ENCODE assay signal across 10 cellular contexts in genomic region chr1:230112131-230112701, GRCh38.
DNase-seq lines count a peak whose midpoint lies in the region; ATAC-seq lines count a peak whose summit lies in the region.
"Had no signal": no experiment of that assay in that cellular context is flagged by ENCODE, and none has a peak within 500 bp of the region (broad histone marks: within the 10 kb centered on the region; RNA-seq: fewer than 3 reads in every experiment).

No MANE protein-coding gene starts in this region.

- peak; percentile 91 for DNase-seq in Ammon's horn (ENCODE audit: low spot score)
- DNase-seq in midbrain (lab: John Stamatoyannopoulos, UW): peak; percentile 66
- no peak for DNase-seq in OCI-M2 (lab: John Stamatoyannopoulos, UW; ENCODE audit: unreplicated experiment)
- no peak for DNase-seq in NCI-H2081 treated with DMSO at 0.1 percent for 48 hours (lab: John Stamatoyannopoulos, UW)
- no peak for DNase-seq in central memory CD4-positive, alpha-beta T cell
- DNase-seq: NK-92 treated with Interleukin-12 subunit alpha and Interleukin-12 subunit beta, amount 100 ng/mL, for 24 hours had no signal

- no peaks in the 10 kb centered on the region for H3K9me3 ChIP-seq in KOPT-K1 (ENCODE audit: insufficient read depth, low read length, poor library complexity, severe bottlenecking)

- ATAC-seq in GM19463 (IDR thresholded peaks at IDR 0.05; ENCODE audit: unreplicated experiment): no peak
- ATAC-seq: HCT116 had no signal

- H3K36me3 ChIP-seq in KOPT-K1 (ENCODE audit: insufficient read depth, low read length): peaks cover 63% of the 10 kb centered on the region

- H3K27ac ChIP-seq in KOPT-K1 (ENCODE audit: low read depth, low read length, poor library complexity, severe bottlenecking): peak overlapping the region; percentile 77
- H3K27ac ChIP-seq in angular gyrus (ENCODE audit: low read depth, low read length): peak overlapping the region; percentile 27

Comparison
In these comparisons a context has a peak if more than half of its experiments do, and no peak if none do; other contexts are left out.
1. DNase-seq: peak in Ammon's horn (single experiment) and midbrain (single experiment); none in OCI-M2 (single experiment), NCI-H2081 treated with DMSO at 0.1 percent for 48 hours (single experiment) and central memory CD4-positive, alpha-beta T cell (single experiment).